In genomic region chr2:197454923-197455322, GRCh38 we compare ENCODE assay signal across 9 cellular contexts. TPM values are rescaled to one million over a fixed set of nuclear protein-coding genes. Genes with fewer than 3 reads are reported as not detected.
DNase-seq lines count a peak whose midpoint lies in the region; ATAC-seq and TF ChIP-seq lines count a peak whose summit lies in the region.
"Had no signal": no experiment of that assay in that cellular context is flagged by ENCODE, and none has a peak within 500 bp of the region (broad histone marks: within the 10 kb centered on the region; RNA-seq: fewer than 3 reads in every experiment).

No MANE protein-coding gene starts in this region.

- no TSS peak for BruUV-seq in IMR-90 (replicated peaks; lab: Mats Ljungman, UMichigan)

- H3K36me3 Mint-ChIP-seq in naive B cell = peaks cover 3 to 7% of the 10 kb centered on the region in 2 donors

- DNase-seq in AG04449 (ENCODE audit: low read depth, low spot score) (no peak), IMR-90 (no peak), cardiac fibroblast (ENCODE audit: low read depth in 2 of 2) (no peak), naive B cell (no peak), NCI-H1436 (lab: John Stamatoyannopoulos, UW) (no peak), Kasumi-1 (lab: John Stamatoyannopoulos, UW) (no peak), NAMALWA (ENCODE audit: low spot score) (no peak)
- DNase-seq: NCI-H510A had no signal

- H3K9me1 ChIP-seq in IMR-90 (ENCODE audit: insufficient read depth, low read length) = peaks cover 5% of the 10 kb centered on the region; the same call in 1 of the 2 replicates

- H3K4me1 ChIP-seq in IMR-90 (ENCODE audit: control insufficient read depth, insufficient read depth, low read length) = no peaks in the 10 kb centered on the region; the same call in 1 of the 2 replicates

- peak overlapping the region; percentile 99 for H3K4me3 ChIP-seq in AG04449 (ENCODE audit: low read depth, low read length)
- peak overlapping the region; percentile 70; the same call in 1 of the 2 replicates for H3K4me3 ChIP-seq in IMR-90 (ENCODE audit: insufficient read depth, low read depth, low read length)
- peak overlapping the region; percentile 89 to 99 for H3K4me3 ChIP-seq in cardiac fibroblast (replicated peaks in 1 of 2; ENCODE audit: low read depth in 2 of 2, low read length in 2 of 2)

- H3K27me3 ChIP-seq in IMR-90 (ENCODE audit: control insufficient read depth, insufficient read depth, low read length) = no peaks in the 10 kb centered on the region

- in situ Hi-C loops in IMR-90 (cut with MboI; ENCODE audit: low sequenced_read_pairs) = no loop called here

- peaks cover 2% of the 10 kb centered on the region; the same call in 1 of the 2 replicates for H3K36me3 ChIP-seq in IMR-90 (ENCODE audit: control insufficient read depth, insufficient read depth, low read length)

- H2AK5ac ChIP-seq in IMR-90 (ENCODE audit: low read depth, low read length) = no peak overlapping the region

- H3K4ac ChIP-seq in IMR-90 (ENCODE audit: low read depth, low read length) = no peak overlapping the region

- no peak overlapping the region for H2BK5ac ChIP-seq in IMR-90 (ENCODE audit: low read depth, low read length, poor library complexity, severe bottlenecking)

- TF ChIP-seq CTCF in AG04449 (IDR thresholded peaks at IDR 0.05; ENCODE audit: insufficient read depth, low read length, missing control alignments) = no peak
- TF ChIP-seq CTCF in IMR-90 (conservative IDR thresholded peaks at IDR 0.05; ENCODE audit: low read depth, low read length) = no peak
- TF ChIP-seq CTCF in cardiac fibroblast (IDR thresholded peaks at IDR 0.05; ENCODE audit: low read depth, low read length) = no peak

- dilution Hi-C loops in IMR-90 (cut with HindIII; ENCODE audit: low sequenced_read_pairs, unreplicated experiment) = no loop called here

- peak overlapping the region; percentile 25; the same call in 1 of the 2 replicates for H3K9ac ChIP-seq in IMR-90 (ENCODE audit: low read depth, low read length)

- H2BK20ac ChIP-seq in IMR-90 (ENCODE audit: low read depth, low read length) = no peak overlapping the region

- 100% methylated on average over 1 of the region's 2 CpGs; no CpG with 5 or more reads in 1 of the 2 experiments for WGBS in IMR-90 (ENCODE audit: extremely low coverage in 2 of 2, insufficient read length in 1 of 2), 2 experiments

- no peaks in the 10 kb centered on the region for H3K9me3 Mint-ChIP-seq in naive B cell

- H3K56ac ChIP-seq in IMR-90 (ENCODE audit: extremely low read depth, insufficient read depth, low read length) = no peak overlapping the region

- H4K8ac ChIP-seq in IMR-90 (ENCODE audit: low read depth in 2 of 2, low read length in 2 of 2) = no peak overlapping the region

- ATAC-seq in IMR-90 (ENCODE audit: low read depth) = no peak
- no peak for ATAC-seq in naive B cell (ENCODE audit: low read depth in 2 of 2)
- ATAC-seq in HG03108 (IDR thresholded peaks at IDR 0.05; ENCODE audit: unreplicated experiment) = no peak

- no peak overlapping the region for H2BK15ac ChIP-seq in IMR-90 (ENCODE audit: low read depth, low read length)

- H3K79me1 ChIP-seq in IMR-90 (ENCODE audit: low read depth in 1 of 2, low read length in 2 of 2) = peaks cover 9 to 20% of the 10 kb centered on the region in 2 experiments; a peak in 3 of 4 replicates

- peak overlapping the region in 2 of 6 donors; percentile 33 to 59 for H3K27ac Mint-ChIP-seq in naive B cell

- peak overlapping the region; percentile 45; the same call in 1 of the 2 replicates for H3K23ac ChIP-seq in IMR-90 (ENCODE audit: low read depth, low read length)

- H4K20me1 ChIP-seq in IMR-90 (ENCODE audit: insufficient read depth, low read length) = peaks cover 48% of the 10 kb centered on the region

- TF ChIP-seq RAD21 in IMR-90 (IDR thresholded peaks at IDR 0.05; ENCODE audit: low read length) = no peak

- H3K27ac ChIP-seq in IMR-90 (ENCODE audit: insufficient read depth, low read length) = no peak overlapping the region

- no peak overlapping the region for H2AFZ ChIP-seq in IMR-90 (replicated peaks; ENCODE audit: low read length, poor library complexity)

- CTCF ChIA-PET in AG04449 (lab: Yijun Ruan, JAX) = no interaction called here
- CTCF ChIA-PET in IMR-90 (lab: Yijun Ruan, JAX) = no interaction called here

- no peak overlapping the region for H3K14ac ChIP-seq in IMR-90 (replicated peaks; ENCODE audit: low read depth, low read length)

- no peaks in the 10 kb centered on the region for H3K9me3 ChIP-seq in IMR-90 (ENCODE audit: control insufficient read depth, insufficient read depth, low read length)

- no peak overlapping the region for H2BK120ac ChIP-seq in IMR-90 (ENCODE audit: low read depth, low read length)

- intact Hi-C loops in IMR-90 (cut with micrococcal nuclease) = loop anchor here (5.0 kb wide), 1 partner anchor 42 kb away; the partner anchor contains the start of gene HSPD1

- no peak for TF ChIP-seq POLR2A in IMR-90 (IDR thresholded peaks at IDR 0.05; ENCODE audit: low read depth, low read length)

- peak overlapping the region; percentile 75 to 100 (median 99) for H3K4me3 Mint-ChIP-seq in naive B cell

- no peak overlapping the region for H4K91ac ChIP-seq in IMR-90 (ENCODE audit: insufficient read depth, low read depth, low read length)

- POLR2A ChIA-PET in AG04449 (lab: Yijun Ruan, JAX) (interaction anchor here (2.5 kb wide), 1 partner anchor 20 kb away, joined by 25 read pairs; the partner anchor contains the start of gene SF3B1), IMR-90 (lab: Charles Lee; ENCODE audit: unreplicated experiment) (no interaction called here)

- no peaks in the 10 kb centered on the region for H3K27me3 Mint-ChIP-seq in naive B cell

- H3K18ac ChIP-seq in IMR-90 (ENCODE audit: low read depth, low read length) = no peak overlapping the region

- peak overlapping the region; percentile 87 for H3K4me2 ChIP-seq in IMR-90 (ENCODE audit: low read depth, low read length)

- H3K4me1 Mint-ChIP-seq in naive B cell = peaks cover 28 to 60% (median 57%) of the 10 kb centered on the region in 3 donors

- no peak overlapping the region for H2AK9ac ChIP-seq in IMR-90 (replicated peaks; ENCODE audit: low read depth, low read length, poor library complexity)

- no peak overlapping the region for H4K5ac ChIP-seq in IMR-90 (ENCODE audit: low read depth, low read length)

TF ChIP-seq in IMR-90, 13 proteins besides CTCF, POLR2A, EP300 and RAD21:
- TF ChIP-seq MXI1 (IDR thresholded peaks at IDR 0.05; ENCODE audit: borderline replicate concordance, low read depth, low read length) = no peak
- TF ChIP-seq FOS (IDR thresholded peaks at IDR 0.05; ENCODE audit: low read depth, low read length) = no peak

RNA-seq across cellular contexts. Expression of gene COQ10B, which starts 1.6 kb away (rescaled TPM):
- total RNA-seq in IMR-90 (2012; rRNA removed) = 28.7 and 64.2 TPM in 2 replicates
- polyA plus RNA-seq in IMR-90 (2012; rRNA removed) (6.3 and 9.5 TPM in 2 replicates), naive B cell (ENCODE audit: low read depth in 6 of 6) (10 to 100 TPM; 36.6 to 83.2 (median 48.5) TPM)
- 1.6 and 2.8 TPM in 2 replicates for polyA plus RNA-seq in IMR-90 (2012; cell fraction: cytosol; rRNA removed)
- polyA plus RNA-seq in IMR-90 (2012; cell fraction: nucleus; rRNA removed; ENCODE audit: low replicate concordance) = 0.81 and 4.0 TPM in 2 replicates

RNA-seq across cellular contexts. Expression of gene SF3B1, which starts 20.1 kb away (rescaled TPM):
- total RNA-seq in IMR-90 (2012; rRNA removed) = 706 and 942 TPM in 2 replicates
- 213 and 326 TPM in 2 replicates for polyA plus RNA-seq in IMR-90 (2012; rRNA removed)
- polyA plus RNA-seq in IMR-90 (2012; cell fraction: cytosol; rRNA removed) = 35.4 and 57.7 TPM in 2 replicates
- 147 and 3,449 TPM in 2 replicates for polyA plus RNA-seq in IMR-90 (2012; cell fraction: nucleus; rRNA removed; ENCODE audit: low replicate concordance)
- polyA plus RNA-seq in naive B cell (ENCODE audit: low read depth in 6 of 6) = 100 to 1,000 TPM in 5 of 6 donors, 10 to 100 TPM in 1; 99.2 to 166 (median 153) TPM

RNA-seq across cellular contexts. Expression of gene HSPD1, which starts 44.7 kb away (rescaled TPM):
- total RNA-seq in IMR-90 (2012; rRNA removed) = 171 and 374 TPM in 2 replicates
- polyA plus RNA-seq in IMR-90 (2012; rRNA removed) (147 and 171 TPM in 2 replicates), naive B cell (ENCODE audit: low read depth in 6 of 6) (10 to 100 TPM; 58.5 to 93.4 (median 78.7) TPM)
- 45.0 and 57.1 TPM in 2 replicates for polyA plus RNA-seq in IMR-90 (2012; cell fraction: cytosol; rRNA removed)
- 32.5 and 93.3 TPM in 2 replicates for polyA plus RNA-seq in IMR-90 (2012; cell fraction: nucleus; rRNA removed; ENCODE audit: low replicate concordance)

RNA-seq across cellular contexts. Expression of gene HSPE1, which starts 45.3 kb away (rescaled TPM):
- total RNA-seq in IMR-90 (2012; rRNA removed) = 13.3 and 60.3 TPM in 2 replicates
- polyA plus RNA-seq in IMR-90 (2012; rRNA removed) = 93.6 and 106 TPM in 2 replicates
- 15.7 and 19.2 TPM in 2 replicates for polyA plus RNA-seq in IMR-90 (2012; cell fraction: cytosol; rRNA removed)
- polyA plus RNA-seq in IMR-90 (2012; cell fraction: nucleus; rRNA removed; ENCODE audit: low replicate concordance) = 9.3 and 26.8 TPM in 2 replicates
- polyA plus RNA-seq in naive B cell (ENCODE audit: low read depth in 6 of 6) = 100 to 1,000 TPM in 2 of 6 donors, 10 to 100 TPM in 4; 79.9 to 109 (median 93.0) TPM
